In the genomic region with DNA sequence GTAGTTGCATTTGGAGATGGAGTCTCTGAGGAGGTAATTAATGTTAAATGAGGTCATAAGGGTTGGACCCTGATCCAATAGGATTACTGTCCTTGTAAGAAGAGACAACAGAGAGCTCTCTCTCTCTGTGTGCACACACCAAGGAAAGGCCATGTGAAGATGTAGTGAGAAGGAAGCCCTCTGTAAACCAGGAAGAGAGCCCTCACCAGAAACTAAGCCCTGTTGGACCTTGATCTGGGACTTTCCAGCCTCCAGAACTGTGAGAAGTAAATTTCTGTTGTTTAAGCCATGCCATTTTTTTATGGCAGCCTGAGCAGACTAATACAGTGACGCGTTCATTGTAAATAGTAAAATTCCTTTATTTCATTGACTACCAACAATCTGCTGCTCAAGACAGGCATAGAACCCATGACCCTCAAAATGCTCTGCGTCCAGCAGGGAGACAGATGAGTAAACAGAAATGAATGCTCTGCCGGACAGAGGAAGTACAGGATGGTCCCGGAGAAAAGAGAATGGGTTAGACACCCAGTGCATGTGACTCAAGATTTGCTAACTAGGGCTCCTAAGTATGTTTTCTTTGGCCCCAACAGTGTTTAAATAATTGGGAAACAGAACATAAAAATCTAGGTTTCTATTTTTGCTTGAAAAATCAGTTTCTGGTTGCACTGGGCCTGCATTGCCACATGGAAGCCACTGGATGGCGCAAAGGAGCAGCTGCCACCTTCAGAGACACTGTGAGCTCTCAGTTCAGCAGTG, we compare ENCODE assay signal across 7 cellular contexts. TPM values are rescaled to one million over a fixed set of nuclear protein-coding genes. Genes with fewer than 3 reads are reported as not detected.
DNase-seq lines count a peak whose midpoint lies in the region; TF ChIP-seq lines count a peak whose summit lies in the region.

No MANE protein-coding gene starts in this region.

- intact Hi-C loops in mammary epithelial cell (cut with micrococcal nuclease) = loop anchor here (1.0 kb wide), 3 partner anchors 31 to 249 kb away; no protein-coding TSS in a partner anchor
- intact Hi-C loops in transverse colon (cut with DNase I; ENCODE audit: low total_unique reads) = loop anchor here (10.0 kb wide), 1 partner anchor 58 kb away; no protein-coding TSS in a partner anchor

- no peaks in the 10 kb centered on the region for H3K79me2 ChIP-seq in Loucy (ENCODE audit: insufficient read depth, low read length)
- H3K79me2 ChIP-seq in mammary epithelial cell (ENCODE audit: insufficient read depth, low read length) = no peaks in the 10 kb centered on the region

- H4K20me1 ChIP-seq in Loucy (ENCODE audit: insufficient read depth, low read length, poor library complexity, severe bottlenecking) (no peaks in the 10 kb centered on the region), mammary epithelial cell (ENCODE audit: insufficient read depth, low read length) (no peaks in the 10 kb centered on the region)

- H3K27me3 ChIP-seq in GM06990 (replicated peaks; ENCODE audit: control insufficient read depth, insufficient read depth, low read length) = no peaks in the 10 kb centered on the region; the same call in none of the 2 replicates
- H3K27me3 ChIP-seq in Loucy (ENCODE audit: insufficient read depth, low read length, poor library complexity, severe bottlenecking) = no peaks in the 10 kb centered on the region
- no peaks in the 10 kb centered on the region for H3K27me3 ChIP-seq in mammary epithelial cell (ENCODE audit: insufficient read depth, low read length)
- no peaks in the 10 kb centered on the region for H3K27me3 ChIP-seq in transverse colon

- TF ChIP-seq CTCF in GM06990 (IDR thresholded peaks at IDR 0.05; ENCODE audit: insufficient read depth, low read length, poor library complexity, severe bottlenecking) (peak; percentile 85), Loucy (conservative IDR thresholded peaks at IDR 0.05; ENCODE audit: low read length) (peak; percentile 96), mammary epithelial cell (conservative IDR thresholded peaks at IDR 0.05 in 1 of 2, IDR thresholded peaks at IDR 0.05 in 1 of 2; ENCODE audit: extremely low read depth in 1 of 2, insufficient read depth in 1 of 2, low read depth in 1 of 2, low read length in 2 of 2) (peak; percentile 93 to 97), transverse colon (IDR thresholded peaks at IDR 0.05) (peak; percentile 63 to 74 (median 64))

- H3K9ac ChIP-seq in Loucy (ENCODE audit: low read depth, low read length, poor library complexity, severe bottlenecking) = no peak overlapping the region
- no peak overlapping the region for H3K9ac ChIP-seq in mammary epithelial cell (ENCODE audit: insufficient read depth, low read length)

- TF ChIP-seq POLR2A in transverse colon (IDR thresholded peaks at IDR 0.05) = no peak

- WGBS in mammary epithelial cell (ENCODE audit: low coverage, missing lambda C conversion rate) = 60% methylated on average over 6 of the region's 6 CpGs
- 61 to 63% methylated on average over 3 to 6 of the region's 6 CpGs for WGBS in transverse colon (ENCODE audit: low coverage in 1 of 2), 2 donors

- H3K4me3 ChIP-seq in GM06990 (replicated peaks; ENCODE audit: low read depth, low read length) (no peak overlapping the region), Loucy (ENCODE audit: low read length, poor library complexity, severe bottlenecking) (no peak overlapping the region), mammary epithelial cell (replicated peaks in 1 of 3; ENCODE audit: insufficient read depth in 1 of 3, low read depth in 2 of 3, low read length in 3 of 3) (no peak overlapping the region), transverse colon (no peak overlapping the region)

- no TSS peak for BruUV-seq in mammary epithelial cell (replicated peaks; lab: Mats Ljungman, UMichigan)

- DNase-seq in GM06990 (ENCODE audit: extremely low read depth, insufficient read length) = no peak
- DNase-seq in mammary epithelial cell = peak; percentile 72
- DNase-seq in kidney tubule cell (ENCODE audit: low spot score) = peak; percentile 96
- peak; percentile 49 for DNase-seq in transverse colon
- DNase-seq in NOMO-1 treated with dmso at 0.1 percent for 144 hours (lab: John Stamatoyannopoulos, UW; ENCODE audit: unreplicated experiment) = no peak
- no peak for DNase-seq in SK-N-DZ (ENCODE audit: low spot score)

- H3K27ac ChIP-seq in mammary epithelial cell (ENCODE audit: insufficient read depth, low read depth, low read length) (peak overlapping the region; percentile 6), transverse colon (peak overlapping the region; percentile 31 to 54 (median 46))

- CTCF ChIA-PET in mammary epithelial cell (lab: Charles Lee; ENCODE audit: low non-redundant PET) = interaction anchor here (0.6 to 1.1 kb wide), 5 partner anchors 12 to 359 kb away, joined by 3 to 11 read pairs (median 3); no protein-coding TSS in a partner anchor

- H3F3A ChIP-seq in Loucy (ENCODE audit: low read depth) = no peaks in the 10 kb centered on the region

- no peak overlapping the region for H2AFZ ChIP-seq in Loucy (ENCODE audit: low read length)
- peak overlapping the region; percentile 26 for H2AFZ ChIP-seq in mammary epithelial cell (ENCODE audit: low read depth, low read length)

- dilution Hi-C loops in mammary epithelial cell (cut with HindIII; ENCODE audit: low sequenced_read_pairs) = no loop called here

- TF ChIP-seq EP300 in transverse colon (IDR thresholded peaks at IDR 0.05; ENCODE audit: low read depth) = no peak

- no peaks in the 10 kb centered on the region for H3K36me3 ChIP-seq in GM06990 (ENCODE audit: control insufficient read depth, insufficient read depth, low read length)
- no peaks in the 10 kb centered on the region for H3K36me3 ChIP-seq in Loucy (ENCODE audit: insufficient read depth, low read length)
- no peaks in the 10 kb centered on the region for H3K36me3 ChIP-seq in mammary epithelial cell (ENCODE audit: insufficient read depth, low read length)
- no peaks in the 10 kb centered on the region for H3K36me3 ChIP-seq in transverse colon

- H3K4me1 ChIP-seq in Loucy (ENCODE audit: insufficient read depth, low read length, poor library complexity, severe bottlenecking) = no peaks in the 10 kb centered on the region
- H3K4me1 ChIP-seq in mammary epithelial cell (ENCODE audit: insufficient read depth, low read length) = peaks cover 33% of the 10 kb centered on the region
- peaks cover 0 to 38% (median 19%) of the 10 kb centered on the region in 4 donors for H3K4me1 ChIP-seq in transverse colon

- H3K9me2 ChIP-seq in Loucy (replicated peaks; ENCODE audit: low read depth, low read length) = no peaks in the 10 kb centered on the region

- no peaks in the 10 kb centered on the region for H3K9me3 ChIP-seq in Loucy (ENCODE audit: insufficient read depth, low read depth, low read length)
- H3K9me3 ChIP-seq in mammary epithelial cell (replicated peaks; ENCODE audit: insufficient read depth, low read length) = no peaks in the 10 kb centered on the region
- no peaks in the 10 kb centered on the region for H3K9me3 ChIP-seq in transverse colon

- H3K4me2 ChIP-seq in Loucy (ENCODE audit: low read depth, low read length, poor library complexity, severe bottlenecking) = no peak overlapping the region
- no peak overlapping the region for H3K4me2 ChIP-seq in mammary epithelial cell (ENCODE audit: insufficient read depth, low read depth, low read length)

- in situ Hi-C loops in mammary epithelial cell (cut with MboI; ENCODE audit: low sequenced_read_pairs in 2 of 2) = no loop called here
- in situ Hi-C loops in transverse colon (cut with MboI; ENCODE audit: low pct_ligation_motif_present in 1 of 4, low pct_unique_long_range_greater_than_20kb in 1 of 4, low sequenced_read_pairs in 3 of 4) = loop anchor here in 1 of 4 donors (25.0 kb wide), 1 partner anchor 95 kb away; no protein-coding TSS in a partner anchor

RNA-seq across cellular contexts. Expression of gene TNFAIP8L3, which starts 37.9 kb away (rescaled TPM):
- total RNA-seq in mammary epithelial cell (1 to 10 TPM; 6.5 to 9.7 TPM), transverse colon (10 to 100 TPM in 1 of 4 donors, 1 to 10 TPM in 3; 6.8 to 35.5 (median 8.6) TPM)
- polyA plus RNA-seq in mammary epithelial cell = 2.7 TPM
- polyA minus RNA-seq in mammary epithelial cell = 14.6 TPM
- polyA plus RNA-seq in SK-N-DZ (2014; cell fraction: cytosol; rRNA removed) = 0.03 TPM in 1 of 2 replicates, not detected in the other
- not detected in 2 replicates for polyA plus RNA-seq in SK-N-DZ (2014; cell fraction: nucleus; rRNA removed)

Comparison
In these comparisons a context has a peak if more than half of its experiments do, and no peak if none do; other contexts are left out.
1. DNase-seq: peak in mammary epithelial cell (single experiment), kidney tubule cell (single experiment) and transverse colon (single experiment); none in GM06990 (single experiment), NOMO-1 treated with dmso at 0.1 percent for 144 hours (single experiment) and SK-N-DZ (single experiment).
2. Peak in every context shown above with its lines, with median percentiles within 50 percentile points of each other: CTCF ChIP-seq.